ENCODE assay signal across 8 cellular contexts in genomic region chr14:35332517-35333346, GRCh38. TPM values are rescaled to one million over a fixed set of nuclear protein-coding genes. Genes with fewer than 3 reads are reported as not detected.
DNase-seq lines count a peak whose midpoint lies in the region; ATAC-seq, FAIRE-seq and TF ChIP-seq lines count a peak whose summit lies in the region.

No MANE protein-coding gene starts in this region.

- H3K27ac Mint-ChIP-seq in nephron progenitor cell: peak overlapping the region; percentile 25

- no peaks in the 10 kb centered on the region for H3K36me3 Mint-ChIP-seq in nephron progenitor cell (ENCODE audit: low read depth)

- DNase-seq in activated CD4-positive, CD25-positive, alpha-beta regulatory T cell treated with anti-CD3 and anti-CD28 coated beads, Interleukin-2, amount 50 U/mL, for 72 hours: no peak
- DNase-seq in SK-N-DZ (ENCODE audit: low spot score) (peak; percentile 24), bronchial epithelial cell (ENCODE audit: low read depth) (peak; percentile 77), nephron progenitor cell (no peak), NCI-H1092 treated with DMSO at 0.1 percent for 48 hours (lab: John Stamatoyannopoulos, UW) (no peak)

- peak; percentile 74 to 80 for ATAC-seq in activated CD4-positive, CD25-positive, alpha-beta regulatory T cell treated with anti-CD3 and anti-CD28 coated beads, Interleukin-2, amount 50 U/mL, for 24 hours
- no peak for ATAC-seq in GM21447 (IDR thresholded peaks at IDR 0.05; ENCODE audit: unreplicated experiment)
- no peak for ATAC-seq in HG02642 (IDR thresholded peaks at IDR 0.05; ENCODE audit: poor library complexity, unreplicated experiment)

- no peak for TF ChIP-seq CTCF in bronchial epithelial cell (IDR thresholded peaks at IDR 0.05; ENCODE audit: insufficient read depth, low read length, severe bottlenecking)
- TF ChIP-seq CTCF in nephron progenitor cell (IDR thresholded peaks at IDR 0.05): no peak

- no peaks in the 10 kb centered on the region for H3K9me3 Mint-ChIP-seq in nephron progenitor cell

- H3K4me1 Mint-ChIP-seq in nephron progenitor cell: peaks cover 47% of the 10 kb centered on the region

- H3K4me3 ChIP-seq in bronchial epithelial cell (ENCODE audit: low read depth, low read length): no peak overlapping the region

- no peak for FAIRE-seq in bronchial epithelial cell (lab: Jason Lieb, UNC)

- H3K27me3 Mint-ChIP-seq in nephron progenitor cell (ENCODE audit: low read depth, poor library complexity): peaks cover 4% of the 10 kb centered on the region

- H3K27me3 ChIP-seq in bronchial epithelial cell (ENCODE audit: control insufficient read depth, insufficient read depth, low read length): no peaks in the 10 kb centered on the region

- H3K4me3 Mint-ChIP-seq in nephron progenitor cell: no peak overlapping the region

- H3K36me3 ChIP-seq in bronchial epithelial cell (ENCODE audit: control insufficient read depth, insufficient read depth, low read length): no peaks in the 10 kb centered on the region

RNA-seq across cellular contexts. Expression of gene PSMA6, which starts 40.5 kb away (rescaled TPM):
- 629 and 652 TPM in 2 replicates for polyA plus RNA-seq in SK-N-DZ (2014; cell fraction: cytosol; rRNA removed)
- 256 and 362 TPM in 2 replicates for polyA plus RNA-seq in SK-N-DZ (2014; cell fraction: nucleus; rRNA removed)
- total RNA-seq in bronchial epithelial cell: 159 and 222 TPM in 2 replicates

Comparison
In these comparisons a context has a peak if more than half of its experiments do, and no peak if none do; other contexts are left out.
1. ATAC-seq: peak in activated CD4-positive, CD25-positive, alpha-beta regulatory T cell treated with anti-CD3 and anti-CD28 coated beads, Interleukin-2, amount 50 U/mL, for 24 hours (2 of 2); none in GM21447 (single experiment) and HG02642 (single experiment).
2. DNase-seq: peak in SK-N-DZ (single experiment) and bronchial epithelial cell (single experiment); none in activated CD4-positive, CD25-positive, alpha-beta regulatory T cell treated with anti-CD3 and anti-CD28 coated beads, Interleukin-2, amount 50 U/mL, for 72 hours (single experiment), nephron progenitor cell (single experiment) and NCI-H1092 treated with DMSO at 0.1 percent for 48 hours (single experiment).